25 cellular contexts compared by ENCODE assay signal in genomic region chr17:29190039-29190438, GRCh38. TPM values are rescaled to one million over a fixed set of nuclear protein-coding genes. Genes with fewer than 3 reads are reported as not detected.
"Had no signal": no experiment of that assay in that cellular context is flagged by ENCODE, and none has a peak within 500 bp of the region (broad histone marks: within the 10 kb centered on the region; RNA-seq: fewer than 3 reads in every experiment).

No MANE protein-coding gene starts in this region.

- DNase-seq: activated CD4-positive, alpha-beta T cell treated with anti-CD3 and anti-CD28 coated beads, Interleukin-2, amount 10 ng/mL, durations not matched to agents 24 days and 14 days; activated CD4-positive, alpha-beta T cell treated with anti-CD3 and anti-CD28 coated beads, Interleukin-2, amount 50 U/mL, for 48 hours; activated CD4-positive, CD25-positive, alpha-beta regulatory T cell treated with anti-CD3 and anti-CD28 coated beads, Interleukin-2, amount 50 U/mL, for 72 hours; activated naive CD4-positive, alpha-beta T cell; activated T-cell treated with anti-CD3 and anti-CD28 coated beads for 4 hours; activated T-cell treated with anti-CD3 and anti-CD28 coated beads, Interleukin-2, amount 50 U/mL, for 72 hours; aorta; caudate nucleus; Karpas-422; MM.1S; NCI-H1105; NCI-H1436 treated with DMSO at 0.1 percent for 48 hours; NCI-H187; NCI-H345; NCI-H524; PC-3; SHP77 treated with DMSO at 0.1 percent for 48 hours; T-helper 17 cell; T-helper 9 cell had no signal

RNA-seq across cellular contexts. Expression of gene CRYBA1, which starts 56.6 kb away (rescaled TPM):
- total RNA-seq: activated CD4-positive, alpha-beta T cell treated with anti-CD3 and anti-CD28 coated beads, Interleukin-2, amount 10 ng/mL, durations not matched to agents 24 days and 14 days; activated T-cell treated with anti-CD3 and anti-CD28 coated beads, Interleukin-2, amount 50 U/mL, for 72 hours; activated T-helper 2 cell treated with anti-CD3 and anti-CD28 coated beads, Interferon-gamma antibody, Interleukin-2, Interleukin-4, amounts not matched to agents 10 μg/mL and 5 μg/mL and 100 μg/mL, durations not matched to agents 14 hours and 24 hours and 36 hours; aorta; breast epithelium; cerebellum; K562; PC-3; SK-MEL-5; T-helper 17 cell; WTC11 had no signal
